Comparison of ENCODE assay signal across 1 cellular context in the genomic region with DNA sequence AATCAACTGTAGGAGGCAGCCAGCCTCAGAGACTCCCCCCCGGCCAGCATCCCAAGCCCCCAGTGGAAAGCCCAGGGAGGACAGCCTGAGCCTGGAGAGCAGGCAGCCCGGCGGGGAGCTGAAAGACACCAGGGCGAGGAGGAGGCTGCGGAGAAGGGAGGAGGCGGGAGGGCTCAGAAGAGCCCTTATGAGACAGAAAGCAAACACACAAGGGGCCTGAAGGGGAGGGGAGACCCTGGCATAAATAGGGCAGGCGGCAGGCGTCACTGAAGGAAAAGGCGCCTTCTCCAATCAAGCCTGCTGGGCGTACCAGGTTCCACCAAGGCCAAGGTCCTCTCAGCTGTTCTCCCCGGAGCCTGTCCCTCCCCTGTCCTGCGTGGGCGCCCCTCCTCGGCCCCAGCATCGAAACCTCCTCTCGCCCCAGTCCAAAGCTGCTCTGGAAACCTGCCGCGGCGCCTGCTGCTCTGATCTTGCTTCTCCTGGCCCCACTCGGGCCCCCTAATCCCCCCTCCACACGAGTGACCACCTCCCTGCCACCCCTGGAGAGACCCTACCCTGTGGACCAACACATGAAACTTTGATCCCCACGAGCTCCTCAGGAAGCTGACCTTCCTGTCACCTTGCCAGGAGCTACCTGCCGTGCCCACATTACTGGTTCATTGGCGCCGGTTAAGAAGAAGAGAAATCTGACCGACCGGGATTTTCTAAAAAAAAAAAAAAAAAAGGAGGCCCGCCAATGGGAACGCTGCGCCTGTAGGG.
TF ChIP-seq lines count a peak whose summit lies in the region.

No MANE protein-coding gene starts in this region.

TF ChIP-seq in HEK293, 187 proteins besides CTCF, POLR2A, EP300 and RAD21 (continued from another document):
- TF ChIP-seq, protein P1, sequence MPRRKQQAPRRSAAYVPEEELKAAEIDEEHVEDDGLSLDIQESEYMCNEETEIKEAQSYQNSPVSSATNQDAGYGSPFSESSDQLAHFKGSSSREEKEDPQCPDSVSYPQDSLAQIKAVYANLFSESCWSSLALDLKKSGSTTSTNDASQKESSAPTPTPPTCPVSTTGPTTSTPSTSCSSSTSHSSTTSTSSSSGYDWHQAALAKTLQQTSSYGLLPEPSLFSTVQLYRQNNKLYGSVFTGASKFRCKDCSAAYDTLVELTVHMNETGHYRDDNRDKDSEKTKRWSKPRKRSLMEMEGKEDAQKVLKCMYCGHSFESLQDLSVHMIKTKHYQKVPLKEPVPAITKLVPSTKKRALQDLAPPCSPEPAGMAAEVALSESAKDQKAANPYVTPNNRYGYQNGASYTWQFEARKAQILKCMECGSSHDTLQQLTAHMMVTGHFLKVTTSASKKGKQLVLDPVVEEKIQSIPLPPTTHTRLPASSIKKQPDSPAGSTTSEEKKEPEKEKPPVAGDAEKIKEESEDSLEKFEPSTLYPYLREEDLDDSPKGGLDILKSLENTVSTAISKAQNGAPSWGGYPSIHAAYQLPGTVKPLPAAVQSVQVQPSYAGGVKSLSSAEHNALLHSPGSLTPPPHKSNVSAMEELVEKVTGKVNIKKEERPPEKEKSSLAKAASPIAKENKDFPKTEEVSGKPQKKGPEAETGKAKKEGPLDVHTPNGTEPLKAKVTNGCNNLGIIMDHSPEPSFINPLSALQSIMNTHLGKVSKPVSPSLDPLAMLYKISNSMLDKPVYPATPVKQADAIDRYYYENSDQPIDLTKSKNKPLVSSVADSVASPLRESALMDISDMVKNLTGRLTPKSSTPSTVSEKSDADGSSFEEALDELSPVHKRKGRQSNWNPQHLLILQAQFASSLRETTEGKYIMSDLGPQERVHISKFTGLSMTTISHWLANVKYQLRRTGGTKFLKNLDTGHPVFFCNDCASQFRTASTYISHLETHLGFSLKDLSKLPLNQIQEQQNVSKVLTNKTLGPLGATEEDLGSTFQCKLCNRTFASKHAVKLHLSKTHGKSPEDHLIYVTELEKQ (tag by site-specific recombination; IDR thresholded peaks at IDR 0.05; ENCODE audit: borderline replicate concordance) = no peak
- no peak for TF ChIP-seq ZFP69B (tag by site-specific recombination; IDR thresholded peaks at IDR 0.05)
- peak; percentile 70 for TF ChIP-seq ZFHX2 (tag by site-specific recombination; conservative IDR thresholded peaks at IDR 0.05)
- TF ChIP-seq ZNF175 (tag by site-specific recombination; IDR thresholded peaks at IDR 0.05) = no peak
- no peak for TF ChIP-seq SCRT2 (tag by site-specific recombination; IDR thresholded peaks at IDR 0.05)
- peak; percentile 12; the same call in 1 of the 2 replicates for TF ChIP-seq ZBTB20 (tag by site-specific recombination; IDR thresholded peaks at IDR 0.05)
- TF ChIP-seq ZNF341 (tag by site-specific recombination; IDR thresholded peaks at IDR 0.05; ENCODE audit: low read depth) = peak; percentile 97
- no peak for TF ChIP-seq ZSCAN16 (tag by site-specific recombination; IDR thresholded peaks at IDR 0.05)
- TF ChIP-seq ZNF114 (tag by site-specific recombination; IDR thresholded peaks at IDR 0.05) = no peak
- no peak for TF ChIP-seq ZNF473 (tag by site-specific recombination; IDR thresholded peaks at IDR 0.05)
- TF ChIP-seq WT1 (tag by site-specific recombination; IDR thresholded peaks at IDR 0.05) = peak; percentile 68
- no peak for TF ChIP-seq ZNF626 (tag by site-specific recombination; IDR thresholded peaks at IDR 0.05)
- peak; percentile 16; the same call in 1 of the 2 replicates for TF ChIP-seq SP2 (tag by site-specific recombination; IDR thresholded peaks at IDR 0.05)
- TF ChIP-seq ZNF658 (tag by site-specific recombination; IDR thresholded peaks at IDR 0.05) = no peak
- no peak for TF ChIP-seq PATZ1 (tag by site-specific recombination; IDR thresholded peaks at IDR 0.05)
